In genomic region chr2:127415593-127416485, GRCh38 we compare ENCODE assay signal across 8 cellular contexts. TPM values are rescaled to one million over a fixed set of nuclear protein-coding genes. Genes with fewer than 3 reads are reported as not detected.
DNase-seq lines count a peak whose midpoint lies in the region; ATAC-seq and TF ChIP-seq lines count a peak whose summit lies in the region.

No MANE protein-coding gene starts in this region.

- H3K36me3 ChIP-seq in PC-3 (ENCODE audit: low read depth, low read length) (no peaks in the 10 kb centered on the region), heart right ventricle (no peaks in the 10 kb centered on the region), vagina (no peaks in the 10 kb centered on the region)

- H2AFZ ChIP-seq in PC-3 (ENCODE audit: low read length), result peak overlapping the region; percentile 85

- WGBS in heart right ventricle, 2 donors, result 16 to 19% methylated on average over 48 to 53 of the region's 53 CpGs

- ATAC-seq in GM19035 (IDR thresholded peaks at IDR 0.05; ENCODE audit: unreplicated experiment) (peak; percentile 58), HG03378 (IDR thresholded peaks at IDR 0.05; ENCODE audit: unreplicated experiment) (peak; percentile 67), PC-3 (peak; percentile 69), heart right ventricle (peak; percentile 53 to 83 (median 76))

- H3K9ac ChIP-seq in PC-3 (ENCODE audit: low read length), result no peak overlapping the region

- POLR2A ChIA-PET in PC-3 (lab: Charles Lee; ENCODE audit: unreplicated experiment), result no interaction called here

- no peaks in the 10 kb centered on the region for H3K79me2 ChIP-seq in PC-3 (ENCODE audit: low read length)

- H3F3A ChIP-seq in PC-3 (ENCODE audit: low read length, unreplicated experiment), result peaks cover 3% of the 10 kb centered on the region

- peaks cover 41% of the 10 kb centered on the region for H3K4me1 ChIP-seq in PC-3 (ENCODE audit: insufficient read depth, low read length)
- peaks cover 8 to 47% (median 20%) of the 10 kb centered on the region in 9 donors for H3K4me1 ChIP-seq in heart right ventricle
- H3K4me1 ChIP-seq in vagina, result peaks cover 41% of the 10 kb centered on the region

- TF ChIP-seq CTCF in PC-3 (conservative IDR thresholded peaks at IDR 0.05; ENCODE audit: low read depth, low read length), result peak; percentile 86
- TF ChIP-seq CTCF in heart right ventricle (IDR thresholded peaks at IDR 0.05), result peak; percentile 34 to 73 (median 61)
- TF ChIP-seq CTCF in vagina (IDR thresholded peaks at IDR 0.05), result peak in 2 of 3 experiments; percentile 34 to 42

- no peaks in the 10 kb centered on the region for H4K20me1 ChIP-seq in PC-3 (ENCODE audit: low read length)

- intact Hi-C loops in PC-3 (cut with micrococcal nuclease), result loop anchor here (2.0 kb wide), 1 partner anchor 91 kb away; no protein-coding TSS in a partner anchor
- intact Hi-C loops in heart right ventricle (cut with DNase I), result loop anchor here in 4 of 10 donors (2.0 to 10.0 kb wide), 4 partner anchors 51 to 91 kb away; no protein-coding TSS in a partner anchor
- intact Hi-C loops in vagina (cut with DNase I), result no loop called here

- H3K9me3 ChIP-seq in PC-3 (ENCODE audit: low read length) (no peaks in the 10 kb centered on the region), heart right ventricle (peaks cover 0 to 9% (median 0%) of the 10 kb centered on the region in 11 donors), vagina (no peaks in the 10 kb centered on the region)

- no peak for TF ChIP-seq POLR2A in vagina (IDR thresholded peaks at IDR 0.05)

- H3K27me3 ChIP-seq in PC-3 (ENCODE audit: low read length) (no peaks in the 10 kb centered on the region), heart right ventricle (peaks cover 0 to 24% (median 16%) of the 10 kb centered on the region in 7 donors), vagina (no peaks in the 10 kb centered on the region)

- CTCF ChIA-PET in PC-3 (lab: Charles Lee), result interaction anchor here (0.6 to 1.4 kb wide), 3 partner anchors 64 to 218 kb away, joined by 3 to 4 read pairs (median 3); no protein-coding TSS in a partner anchor

- DNase-seq in 8988T, result peak; percentile 92
- DNase-seq in PC-3, result peak; percentile 82
- DNase-seq in activated naive CD4-positive, alpha-beta T cell (lab: John Stamatoyannopoulos, UW), result peak; percentile 32 to 73 (median 56)
- DNase-seq in heart right ventricle, result peak; percentile 30 to 62
- DNase-seq in renal cortical epithelial cell (ENCODE audit: low read depth), result peak; percentile 36
- no peak for DNase-seq in vagina (ENCODE audit: extremely low spot score in 2 of 2)

- H3K9me2 ChIP-seq in PC-3 (replicated peaks; ENCODE audit: low read length), result no peaks in the 10 kb centered on the region

- peak overlapping the region; percentile 91 for H3K4me2 ChIP-seq in PC-3 (ENCODE audit: low read length)

- H3K4me3 ChIP-seq in PC-3 (ENCODE audit: low read length), result peak overlapping the region; percentile 64
- H3K4me3 ChIP-seq in heart right ventricle, result peak overlapping the region in 9 of 10 donors; percentile 40 to 62 (median 54)
- H3K4me3 ChIP-seq in vagina, result peak overlapping the region; percentile 38 to 43

- no TSS peak for BruUV-seq in PC-3 (replicated peaks; lab: Mats Ljungman, UMichigan)

- H3K27ac ChIP-seq in PC-3 (ENCODE audit: low read length) (no peak overlapping the region), heart right ventricle (peak overlapping the region in 1 of 10 donors; percentile 2), vagina (no peak overlapping the region)

RNA-seq across cellular contexts. Expression of gene PROC, which starts 2.4 kb away (rescaled TPM):
- total RNA-seq in PC-3 (2014; rRNA removed) (0.35 and 0.58 TPM in 2 replicates), heart right ventricle (not detected), renal cortical epithelial cell (0.25 TPM in 1 of 2 replicates, not detected in the other), vagina (not detected)
- polyA plus RNA-seq in heart right ventricle, result not detected

RNA-seq across cellular contexts. Expression of gene MAP3K2, which starts 28.1 kb away (rescaled TPM):
- total RNA-seq in PC-3 (2014; rRNA removed) (54.6 and 64.7 TPM in 2 replicates), heart right ventricle (10 to 100 TPM; 20.8 to 30.9 (median 26.4) TPM), renal cortical epithelial cell (29.7 and 49.2 TPM in 2 replicates), vagina (36.6 TPM)
- 1 to 10 TPM; 2.9 to 8.8 TPM for polyA plus RNA-seq in heart right ventricle

Comparison
In these comparisons a context has a peak if more than half of its experiments do, and no peak if none do; other contexts are left out.
1. DNase-seq: peak in 8988T (single experiment), PC-3 (single experiment), activated naive CD4-positive, alpha-beta T cell (4 of 4), heart right ventricle (2 of 2) and renal cortical epithelial cell (single experiment); none in vagina (0 of 2).
2. Peak in every context shown above with its lines, with median percentiles within 50 percentile points of each other: ATAC-seq, H3K4me3 ChIP-seq and CTCF ChIP-seq.